ENCODE assay signal across 1 cellular context in genomic region chr7:148665211-148665610, GRCh38.
TF ChIP-seq lines count a peak whose summit lies in the region.

No MANE protein-coding gene starts in this region.

TF ChIP-seq in HepG2, 621 proteins besides CTCF, POLR2A, EP300 and RAD21 (continued from another document):
- TF ChIP-seq NFAT5 (CRISPR knock-in tag; IDR thresholded peaks at IDR 0.05) (no peak), ZNF597 (CRISPR knock-in tag; IDR thresholded peaks at IDR 0.05) (no peak), ZIK1 (CRISPR knock-in tag; IDR thresholded peaks at IDR 0.05; ENCODE audit: borderline replicate concordance, low read depth) (no peak), HHEX (CRISPR knock-in tag; IDR thresholded peaks at IDR 0.05) (no peak)
